In genomic region chr4:68865178-68865638, GRCh38 we compare ENCODE assay signal across 22 cellular contexts. TPM values are rescaled to one million over a fixed set of nuclear protein-coding genes. Genes with fewer than 3 reads are reported as not detected.
DNase-seq lines count a peak whose midpoint lies in the region; ATAC-seq and TF ChIP-seq lines count a peak whose summit lies in the region.
"Had no signal": no experiment of that assay in that cellular context is flagged by ENCODE, and none has a peak within 500 bp of the region (broad histone marks: within the 10 kb centered on the region; RNA-seq: fewer than 3 reads in every experiment).

No MANE protein-coding gene starts in this region.

- in situ Hi-C loops in KBM-7 (cut with MboI; ENCODE audit: low pct_unique_long_range_greater_than_20kb, low sequenced_read_pairs): no loop called here

- H3K9me3 Mint-ChIP-seq in Calu3 (ENCODE audit: low read depth, unreplicated experiment) (no peaks in the 10 kb centered on the region), nephron (no peaks in the 10 kb centered on the region)
- H3K9me3 Mint-ChIP-seq: activated naive CD4-positive, alpha-beta T cell treated with anti-CD3 and anti-CD28 coated beads, Interleukin-2, amount 50 U/mL, for 24 hours had no signal

- TF ChIP-seq CTCF in Calu3 (IDR thresholded peaks at IDR 0.05; ENCODE audit: unreplicated experiment) (no peak), nephron (IDR thresholded peaks at IDR 0.05; ENCODE audit: unreplicated experiment in 3 of 3) (no peak)

- H3K4me1 Mint-ChIP-seq in Calu3 (ENCODE audit: low read depth, unreplicated experiment) (peaks cover 27% of the 10 kb centered on the region), nephron (peaks cover 10% of the 10 kb centered on the region)
- H3K4me1 Mint-ChIP-seq: activated naive CD4-positive, alpha-beta T cell treated with anti-CD3 and anti-CD28 coated beads, Interleukin-2, amount 50 U/mL, for 24 hours had no signal

- DNase-seq in Calu3 (peak; percentile 15), KBM-7 (peak; percentile 16), kidney tubule cell (ENCODE audit: low spot score) (no peak), NCI-H2171 (lab: John Stamatoyannopoulos, UW) (no peak)
- DNase-seq: activated CD4-positive, CD25-positive, alpha-beta regulatory T cell treated with anti-CD3 and anti-CD28 coated beads, Interleukin-2, amount 50 U/mL, for 72 hours; AML-193; aorta; cerebellar nuclear complex; effector CD4-positive, alpha-beta T cell; NCI-H1694 treated with DMSO at 0.1 percent for 48 hours; stimulated activated CD8-positive, alpha-beta memory T cell treated with anti-CD3 and anti-CD28 coated beads, Interleukin-4, amount 100 ng/mL, for 48 hours had no signal

- H3K27ac Mint-ChIP-seq in Calu3 (ENCODE audit: unreplicated experiment) (peak overlapping the region; percentile 65), nephron (peak overlapping the region; percentile 59 to 93 (median 71))
- H3K27ac Mint-ChIP-seq: activated naive CD4-positive, alpha-beta T cell treated with anti-CD3 and anti-CD28 coated beads, Interleukin-2, amount 50 U/mL, for 24 hours had no signal

- BruUV-seq in Calu3 (replicated peaks; lab: Mats Ljungman, UMichigan): no TSS peak

- H3K36me3 Mint-ChIP-seq in Calu3 (ENCODE audit: insufficient read depth, unreplicated experiment) (no peaks in the 10 kb centered on the region), nephron (ENCODE audit: low read depth) (no peaks in the 10 kb centered on the region)
- H3K36me3 Mint-ChIP-seq: activated naive CD4-positive, alpha-beta T cell treated with anti-CD3 and anti-CD28 coated beads, Interleukin-2, amount 50 U/mL, for 24 hours had no signal

- H3K27me3 Mint-ChIP-seq in Calu3 (ENCODE audit: unreplicated experiment) (no peaks in the 10 kb centered on the region), nephron (ENCODE audit: low read depth) (no peaks in the 10 kb centered on the region)

- CTCF ChIA-PET in Calu3 (lab: Charles Lee): no interaction called here

- intact Hi-C loops in Calu3 (cut with micrococcal nuclease; ENCODE audit: unreplicated experiment): no loop called here

- H3K4me3 Mint-ChIP-seq in Calu3 (ENCODE audit: low read depth, unreplicated experiment) (peak overlapping the region; percentile 54), nephron (peak overlapping the region in 1 of 3 experiments; percentile 32)
- H3K4me3 Mint-ChIP-seq: activated naive CD4-positive, alpha-beta T cell treated with anti-CD3 and anti-CD28 coated beads, Interleukin-2, amount 50 U/mL, for 24 hours had no signal

- ATAC-seq in esophagus mucosa (peak; percentile 68), HG03442 (IDR thresholded peaks at IDR 0.05; ENCODE audit: unreplicated experiment) (no peak), HG03432 (IDR thresholded peaks at IDR 0.05; ENCODE audit: unreplicated experiment) (no peak)

RNA-seq across cellular contexts. Expression of gene UGT2B10, which starts 49.4 kb away (rescaled TPM):
- total RNA-seq in Calu3 (2022): not detected in 2 replicates
- not detected for total RNA-seq in esophagus mucosa
- total RNA-seq: activated CD8-positive, alpha-beta memory T cell treated with anti-CD3 and anti-CD28 coated beads for 36 hours; aorta; esophagus muscularis mucosa; mononuclear cell; omental fat pad; right atrium auricular region; ureter had no signal

Comparison
In these comparisons a context has a peak if more than half of its experiments do, and no peak if none do; other contexts are left out.
1. DNase-seq: peak in Calu3 (single experiment) and KBM-7 (single experiment); none in kidney tubule cell (single experiment) and NCI-H2171 (single experiment).